In genomic region chr7:69208848-69209247, GRCh38 we compare ENCODE assay signal across 15 cellular contexts.
A peak's percentile ranks its signal among the peaks of the same experiment; 100 is the strongest.
DNase-seq lines count a peak whose midpoint lies in the region; ATAC-seq lines count a peak whose summit lies in the region.
"Had no signal": no experiment of that assay in that cellular context is flagged by ENCODE, and none has a peak within 500 bp of the region (broad histone marks: within the 10 kb centered on the region; RNA-seq: fewer than 3 reads in every experiment).

No MANE protein-coding gene starts in this region.

- H3K4me1 Mint-ChIP-seq in immature natural killer cell = no peaks in the 10 kb centered on the region
- H3K4me1 Mint-ChIP-seq in activated naive CD8-positive, alpha-beta T cell treated with anti-CD3 and anti-CD28 coated beads, Interleukin-2, amount 50 U/mL, for 24 hours = peaks cover 2% of the 10 kb centered on the region
- H3K4me1 Mint-ChIP-seq: activated CD4-positive, alpha-beta T cell treated with anti-CD3 and anti-CD28 coated beads, Interleukin-2, amount 10 ng/mL, durations not matched to agents 7 days and 5 days had no signal

- peaks cover 0 to 6% (median 0%) of the 10 kb centered on the region in 6 donors for H3K9me3 Mint-ChIP-seq in immature natural killer cell
- H3K9me3 Mint-ChIP-seq in activated naive CD8-positive, alpha-beta T cell treated with anti-CD3 and anti-CD28 coated beads, Interleukin-2, amount 50 U/mL, for 24 hours = peaks cover 8% of the 10 kb centered on the region
- H3K9me3 Mint-ChIP-seq: activated CD4-positive, alpha-beta T cell treated with anti-CD3 and anti-CD28 coated beads, Interleukin-2, amount 10 ng/mL, durations not matched to agents 7 days and 5 days had no signal

- DNase-seq in immature natural killer cell (no peak), kidney glomerular epithelial cell (lab: John Stamatoyannopoulos, UW) (no peak)
- DNase-seq in activated naive CD8-positive, alpha-beta T cell treated with anti-CD3 and anti-CD28 coated beads, Interleukin-2, amount 50 U/mL, for 24 hours = no peak
- DNase-seq in stimulated activated naive CD4-positive, alpha-beta T cell treated with Interleukin-2 at 50 U/mL for 16 hours (lab: John Stamatoyannopoulos, UW) = no peak
- DNase-seq: activated CD4-positive, alpha-beta T cell treated with anti-CD3 and anti-CD28 coated beads, Interleukin-2, amount 10 ng/mL, durations not matched to agents 7 days and 5 days; activated gamma-delta T cell treated with Interleukin-2 at 50 U/mL for 16 hours; caudate nucleus; DMS153; naive thymus-derived CD4-positive, alpha-beta T cell; NCI-H82; SW 1271 had no signal

- H3K36me3 Mint-ChIP-seq in immature natural killer cell = no peaks in the 10 kb centered on the region
- H3K36me3 Mint-ChIP-seq in activated naive CD8-positive, alpha-beta T cell treated with anti-CD3 and anti-CD28 coated beads, Interleukin-2, amount 50 U/mL, for 24 hours (ENCODE audit: low read depth) = no peaks in the 10 kb centered on the region

- peaks cover 0 to 9% (median 7%) of the 10 kb centered on the region in 3 donors for H3K27me3 Mint-ChIP-seq in immature natural killer cell (ENCODE audit: low read depth in 3 of 3)
- no peaks in the 10 kb centered on the region for H3K27me3 Mint-ChIP-seq in activated naive CD8-positive, alpha-beta T cell treated with anti-CD3 and anti-CD28 coated beads, Interleukin-2, amount 50 U/mL, for 24 hours
- H3K27me3 Mint-ChIP-seq: activated CD4-positive, alpha-beta T cell treated with anti-CD3 and anti-CD28 coated beads, Interleukin-2, amount 10 ng/mL, durations not matched to agents 7 days and 5 days; naive thymus-derived CD4-positive, alpha-beta T cell had no signal

- H3K4me3 Mint-ChIP-seq in immature natural killer cell = no peak overlapping the region
- H3K4me3 Mint-ChIP-seq in activated naive CD8-positive, alpha-beta T cell treated with anti-CD3 and anti-CD28 coated beads, Interleukin-2, amount 50 U/mL, for 24 hours = no peak overlapping the region
- H3K4me3 Mint-ChIP-seq: activated CD4-positive, alpha-beta T cell treated with anti-CD3 and anti-CD28 coated beads, Interleukin-2, amount 10 ng/mL, durations not matched to agents 7 days and 5 days; naive thymus-derived CD4-positive, alpha-beta T cell had no signal

- no peak overlapping the region for H3K27ac Mint-ChIP-seq in immature natural killer cell
- H3K27ac Mint-ChIP-seq in activated naive CD8-positive, alpha-beta T cell treated with anti-CD3 and anti-CD28 coated beads, Interleukin-2, amount 50 U/mL, for 24 hours = no peak overlapping the region
- H3K27ac Mint-ChIP-seq: activated CD4-positive, alpha-beta T cell treated with anti-CD3 and anti-CD28 coated beads, Interleukin-2, amount 10 ng/mL, durations not matched to agents 7 days and 5 days; naive thymus-derived CD4-positive, alpha-beta T cell had no signal

- peak; percentile 98 for ATAC-seq in GM19035 (IDR thresholded peaks at IDR 0.05; ENCODE audit: unreplicated experiment)
- peak; percentile 94 for ATAC-seq in HG02759 (IDR thresholded peaks at IDR 0.05; ENCODE audit: unreplicated experiment)
- peak; percentile 95 for ATAC-seq in HG03575 (IDR thresholded peaks at IDR 0.05; ENCODE audit: extremely low read depth, insufficient number of reproducible peaks, low FRiP score, unreplicated experiment)
- no peak for ATAC-seq in activated naive CD8-positive, alpha-beta T cell treated with anti-CD3 and anti-CD28 coated beads, Interleukin-2, amount 50 U/mL, for 24 hours
- ATAC-seq: esophagus mucosa; naive thymus-derived CD4-positive, alpha-beta T cell had no signal
